In genomic region chr6:1391692-1392309, GRCh38 we compare ENCODE assay signal across 16 cellular contexts. TPM values are rescaled to one million over a fixed set of nuclear protein-coding genes. Genes with fewer than 3 reads are reported as not detected.
DNase-seq lines count a peak whose midpoint lies in the region; ATAC-seq and TF ChIP-seq lines count a peak whose summit lies in the region.
"Had no signal": no experiment of that assay in that cellular context is flagged by ENCODE, and none has a peak within 500 bp of the region (broad histone marks: within the 10 kb centered on the region; RNA-seq: fewer than 3 reads in every experiment).

No MANE protein-coding gene starts in this region.

- peak overlapping the region; percentile 86 for H3K4me2 ChIP-seq in hepatocyte

- H3K79me2 ChIP-seq in hepatocyte, result peaks cover 64% of the 10 kb centered on the region

- H3K9me2 ChIP-seq in hepatocyte (replicated peaks; ENCODE audit: insufficient read depth), result no peaks in the 10 kb centered on the region

- H3K4me3 ChIP-seq in WI38 (ENCODE audit: low read depth, low read length) (peak overlapping the region; percentile 97), hepatocyte (peak overlapping the region; percentile 77)

- no peaks in the 10 kb centered on the region for H3K36me3 ChIP-seq in hepatocyte (replicated peaks; ENCODE audit: insufficient read depth, low read depth)

- ATAC-seq in sciatic nerve (no peak), HG03342 (IDR thresholded peaks at IDR 0.05; ENCODE audit: unreplicated experiment) (no peak), HG03439 (IDR thresholded peaks at IDR 0.05; ENCODE audit: unreplicated experiment) (no peak)
- ATAC-seq: stimulated activated naive CD8-positive, alpha-beta T cell treated with anti-CD3 and anti-CD28 coated beads, Interleukin-15, Interleukin-2, amounts not matched to agents 100 U/mL and 50 U/mL, for 24 hours had no signal

- intact Hi-C loops in sciatic nerve (cut with DNase I), result loop anchor here (10.0 kb wide), 1 partner anchor 797 kb away; no protein-coding TSS in a partner anchor

- H4K20me1 ChIP-seq in hepatocyte (ENCODE audit: insufficient read depth, poor library complexity, severe bottlenecking), result peaks cover 19% of the 10 kb centered on the region

- 21% methylated on average over 12 of the region's 12 CpGs for WGBS in hepatocyte (ENCODE audit: low lambda C conversion rate, missing lambda C conversion rate)

- no peak overlapping the region for H2AFZ ChIP-seq in hepatocyte

- no peaks in the 10 kb centered on the region for H3K9me3 ChIP-seq in hepatocyte (ENCODE audit: low read depth)

- H3K27ac ChIP-seq in hepatocyte, result peak overlapping the region; percentile 94

- H3K27me3 ChIP-seq in hepatocyte, result peaks cover 87% of the 10 kb centered on the region

- H3K4me1 ChIP-seq in hepatocyte (ENCODE audit: insufficient read depth), result no peaks in the 10 kb centered on the region

- DNase-seq in EH (ENCODE audit: low read depth), result peak; percentile 74
- no peak for DNase-seq in hepatocyte (ENCODE audit: low spot score)
- DNase-seq in sciatic nerve (ENCODE audit: low spot score), result peak; percentile 23
- DNase-seq in dermis blood vessel endothelial cell, result no peak
- no peak for DNase-seq in NCI-H2171 (lab: John Stamatoyannopoulos, UW)
- DNase-seq: activated CD4-positive, alpha-beta T cell treated with anti-CD3 and anti-CD28 coated beads for 48 hours; activated effector memory CD4-positive, alpha-beta T cell treated with anti-CD3 and anti-CD28 coated beads, Interleukin-2, amount 50 U/mL, for 16 hours; cerebellar nuclear complex; GOT3; NCI-H1930; occipital lobe; stimulated activated CD4-positive, alpha-beta T cell treated with anti-CD3 and anti-CD28 coated beads, Interleukin-4, amount 100 ng/mL, for 1 hour; stimulated activated naive CD8-positive, alpha-beta T cell treated with anti-CD3 and anti-CD28 coated beads, Interleukin-15, Interleukin-2, amounts not matched to agents 100 U/mL and 50 U/mL, for 24 hours had no signal

- no peak for TF ChIP-seq CTCF in WI38 (IDR thresholded peaks at IDR 0.05; ENCODE audit: low read depth, low read length)
- no peak for TF ChIP-seq CTCF in hepatocyte (IDR thresholded peaks at IDR 0.05; ENCODE audit: poor library complexity)

RNA-seq across cellular contexts. Expression of gene FOXF2, which starts 2.4 kb away (rescaled TPM):
- total RNA-seq in hepatocyte (18.0 and 28.0 TPM in 2 replicates), sciatic nerve (0.58 TPM), dermis blood vessel endothelial cell (not detected in 2 replicates)
- polyA plus RNA-seq in hepatocyte, result 24.9 and 31.5 TPM in 2 replicates

Comparison
In these comparisons a context has a peak if more than half of its experiments do, and no peak if none do; other contexts are left out.
1. DNase-seq: peak in EH (single experiment) and sciatic nerve (single experiment); none in hepatocyte (single experiment), dermis blood vessel endothelial cell (single experiment) and NCI-H2171 (single experiment).
2. RNA of gene FOXF2, which starts 2.4 kb away (total RNA-seq): 18.0 to 28.0 TPM in hepatocyte; 0.58 TPM in sciatic nerve (single experiment) and not detected in dermis blood vessel endothelial cell; every median in the first group is over 10 times any median in the second.